ENCODE assay signal across 14 cellular contexts in genomic region chr14:26138764-26139445, GRCh38.
DNase-seq lines count a peak whose midpoint lies in the region; ATAC-seq and TF ChIP-seq lines count a peak whose summit lies in the region.
"Had no signal": no experiment of that assay in that cellular context is flagged by ENCODE, and none has a peak within 500 bp of the region (broad histone marks: within the 10 kb centered on the region; RNA-seq: fewer than 3 reads in every experiment).

No MANE protein-coding gene starts in this region.

- H3K9me3 ChIP-seq in mesodermal cell (ENCODE audit: control insufficient read depth, low read length), result no peaks in the 10 kb centered on the region
- H3K9me3 ChIP-seq: mucosa of descending colon had no signal

- no CpG with 5 or more reads among the region's 2 CpGs for WGBS in mesodermal cell (ENCODE audit: insufficient coverage in 2 of 2), 2 experiments

- H3K36me3 Mint-ChIP-seq in GM23338 (ENCODE audit: low read depth), result 0 out of 3 replicates have a peak, but pooled peaks cover 7% of the 10 kb centered on the region
- H3K36me3 Mint-ChIP-seq in effector memory CD8-positive, alpha-beta T cell (ENCODE audit: insufficient read depth), result no peaks in the 10 kb centered on the region

- TF ChIP-seq CTCF in GM23338 (conservative IDR thresholded peaks at IDR 0.05; ENCODE audit: low read depth in 2 of 2), result no peak
- no peak for TF ChIP-seq CTCF in epithelial cell of esophagus (IDR thresholded peaks at IDR 0.05; ENCODE audit: insufficient read depth, low read depth, low read length, missing control alignments)
- no peak for TF ChIP-seq CTCF in GM10248 (IDR thresholded peaks at IDR 0.05; ENCODE audit: control extremely low read depth, extremely low read depth, low read depth, missing control alignments)

- H3K36me3 ChIP-seq in GM23338 (ENCODE audit: insufficient read depth) (no peaks in the 10 kb centered on the region), mesodermal cell (ENCODE audit: control insufficient read depth, insufficient read depth, low read length) (no peaks in the 10 kb centered on the region)

- POLR2A ChIA-PET in GM10248 (lab: Yijun Ruan, JAX), result no interaction called here

- no peak overlapping the region for H3K4me2 ChIP-seq in GM23338

- H3K79me2 ChIP-seq in GM23338 (replicated peaks; ENCODE audit: insufficient read depth), result no peaks in the 10 kb centered on the region

- H3K4me1 ChIP-seq in GM23338 (ENCODE audit: insufficient read depth), result 0 out of 2 replicates have a peak, but pooled peaks cover 4% of the 10 kb centered on the region
- peaks cover 8% of the 10 kb centered on the region for H3K4me1 ChIP-seq in mesodermal cell (ENCODE audit: control insufficient read depth, insufficient read depth, low read length, poor library complexity, severe bottlenecking)

- no peak overlapping the region for H3K4me3 ChIP-seq in GM23338
- no peak overlapping the region for H3K4me3 ChIP-seq in epithelial cell of esophagus (ENCODE audit: low read length)
- H3K4me3 ChIP-seq in mesodermal cell (ENCODE audit: extremely low read depth, insufficient read depth, low read length, poor library complexity, severe bottlenecking), result no peak overlapping the region
- H3K4me3 ChIP-seq: mucosa of descending colon had no signal

- no peak overlapping the region for H3K27ac Mint-ChIP-seq in GM23338
- no peak overlapping the region for H3K27ac Mint-ChIP-seq in effector memory CD8-positive, alpha-beta T cell
- H3K27ac Mint-ChIP-seq: activated CD8-positive, alpha-beta T cell treated with anti-CD3 and anti-CD28 coated beads for 36 hours; activated T-helper 2 cell treated with anti-CD3 and anti-CD28 coated beads, Interferon-gamma antibody, Interleukin-2, Interleukin-4, amounts not matched to agents 10 μg/mL and 5 μg/mL and 100 μg/mL, durations not matched to agents 14 hours and 24 hours and 36 hours had no signal

- H4K20me1 ChIP-seq in GM23338 (replicated peaks; ENCODE audit: insufficient read depth), result no peaks in the 10 kb centered on the region

- peaks cover 6% of the 10 kb centered on the region; the same call in 2 of the 3 replicates for H3K4me1 Mint-ChIP-seq in GM23338
- H3K4me1 Mint-ChIP-seq in effector memory CD8-positive, alpha-beta T cell (ENCODE audit: low read depth in 2 of 2), result no peaks in the 10 kb centered on the region

- CTCF ChIA-PET in GM10248 (lab: Yijun Ruan, JAX), result no interaction called here

- H3K27ac ChIP-seq in GM23338 (ENCODE audit: low read depth), result no peak overlapping the region
- peak overlapping the region; percentile 61 for H3K27ac ChIP-seq in mesodermal cell (ENCODE audit: low read depth, low read length, severe bottlenecking)

- no peak overlapping the region for H2AFZ ChIP-seq in GM23338

- peaks cover 7% of the 10 kb centered on the region; the same call in 2 of the 3 replicates for H3K9me3 Mint-ChIP-seq in GM23338
- peaks cover 6 to 17% of the 10 kb centered on the region in 2 donors for H3K9me3 Mint-ChIP-seq in effector memory CD8-positive, alpha-beta T cell

- H3K27me3 Mint-ChIP-seq in GM23338 (ENCODE audit: insufficient read depth, low read depth, poor library complexity), result peaks cover 4% of the 10 kb centered on the region
- no peaks in the 10 kb centered on the region for H3K27me3 Mint-ChIP-seq in effector memory CD8-positive, alpha-beta T cell
- H3K27me3 Mint-ChIP-seq: activated CD8-positive, alpha-beta T cell treated with anti-CD3 and anti-CD28 coated beads for 36 hours had no signal

- H3K4me3 Mint-ChIP-seq in GM23338, result no peak overlapping the region
- H3K4me3 Mint-ChIP-seq in effector memory CD8-positive, alpha-beta T cell, result no peak overlapping the region
- H3K4me3 Mint-ChIP-seq: activated CD8-positive, alpha-beta T cell treated with anti-CD3 and anti-CD28 coated beads for 36 hours had no signal

- no peaks in the 10 kb centered on the region for H3F3A ChIP-seq in GM23338 (replicated peaks; ENCODE audit: low read depth)

- peak; percentile 15 for DNase-seq in GM23338 (ENCODE audit: low spot score)
- peak; percentile 53 for DNase-seq in NCI-H345 treated with DMSO at 0.1 percent for 48 hours (lab: John Stamatoyannopoulos, UW; ENCODE audit: unreplicated experiment)
- DNase-seq in epithelial cell of esophagus (ENCODE audit: low read depth), result peak; percentile 64
- no peak for DNase-seq in effector memory CD8-positive, alpha-beta T cell
- no peak for DNase-seq in stimulated activated CD8-positive, alpha-beta memory T cell treated with anti-CD3 and anti-CD28 coated beads, Interleukin-4, amount 100 ng/mL, for 48 hours
- no peak for DNase-seq in GM10248 (ENCODE audit: extremely low spot score)
- DNase-seq: activated CD8-positive, alpha-beta T cell treated with anti-CD3 and anti-CD28 coated beads for 36 hours; amygdala; H7; mucosa of descending colon; NCI-H2029 had no signal

- peaks cover 13% of the 10 kb centered on the region for H3K9me2 ChIP-seq in GM23338 (ENCODE audit: insufficient read depth)

- ATAC-seq in GM23338 (no peak; the same call in 2 of the 3 replicates), HG03432 (IDR thresholded peaks at IDR 0.05; ENCODE audit: unreplicated experiment) (no peak)
- ATAC-seq in effector memory CD8-positive, alpha-beta T cell (replicated peaks), result no peak
- ATAC-seq: activated CD8-positive, alpha-beta T cell treated with anti-CD3 and anti-CD28 coated beads for 36 hours; mucosa of descending colon had no signal

- H3K27me3 ChIP-seq in GM23338 (ENCODE audit: insufficient read depth), result no peaks in the 10 kb centered on the region

TF ChIP-seq in GM23338, 12 proteins besides CTCF, POLR2A, EP300 and RAD21:
- TF ChIP-seq ETS1 (IDR thresholded peaks at IDR 0.05) (no peak), REST (IDR thresholded peaks at IDR 0.05; ENCODE audit: unreplicated experiment) (no peak), ZNF114 (CRISPR knock-in tag; IDR thresholded peaks at IDR 0.05) (no peak)
TF ChIP-seq in GM23338: peak in this region for 0.

Comparison
In these comparisons a context has a peak if more than half of its experiments do, and no peak if none do; other contexts are left out.
1. DNase-seq: peak in GM23338 (single experiment), NCI-H345 treated with DMSO at 0.1 percent for 48 hours (single experiment) and epithelial cell of esophagus (single experiment); none in effector memory CD8-positive, alpha-beta T cell (0 of 3), stimulated activated CD8-positive, alpha-beta memory T cell treated with anti-CD3 and anti-CD28 coated beads, Interleukin-4, amount 100 ng/mL, for 48 hours (single experiment) and GM10248 (single experiment).